Comparison of ENCODE assay signal across 1 cellular context in genomic region chr5:52582313-52582712, GRCh38.
TF ChIP-seq lines count a peak whose summit lies in the region.

No MANE protein-coding gene starts in this region.

TF ChIP-seq in GM23338, 12 proteins besides CTCF, POLR2A, EP300 and RAD21 (continued from another document):
- TF ChIP-seq ZNF114 (CRISPR knock-in tag; IDR thresholded peaks at IDR 0.05) (no peak), ZNF462 (CRISPR knock-in tag; IDR thresholded peaks at IDR 0.05) (no peak), CREB1 (CRISPR knock-in tag; IDR thresholded peaks at IDR 0.05; ENCODE audit: low read depth) (no peak), POLR2AphosphoS5 (IDR thresholded peaks at IDR 0.05; ENCODE audit: low read depth) (no peak)
